Comparison of ENCODE assay signal across 8 cellular contexts in genomic region chr5:173616577-173617118, GRCh38. TPM values are rescaled to one million over a fixed set of nuclear protein-coding genes. Genes with fewer than 3 reads are reported as not detected.
A peak's percentile ranks its signal among the peaks of the same experiment; 100 is the strongest.
DNase-seq lines count a peak whose midpoint lies in the region; ATAC-seq and TF ChIP-seq lines count a peak whose summit lies in the region.

Gene BOD1, minus strand, starts transcription at chr5:173616650. Its CDS starts 214 bp downstream, at chr5:173616436.

- peaks cover 32% of the 10 kb centered on the region for H3K36me3 Mint-ChIP-seq in dendritic cell treated with granulocyte-macrophage colony-stimulating factor and Interleukin-4, amounts not matched to agents 40 ng/mL and 50 ng/mL, for 4 days (ENCODE audit: low read depth)

- H3K27ac Mint-ChIP-seq in dendritic cell treated with granulocyte-macrophage colony-stimulating factor and Interleukin-4, amounts not matched to agents 40 ng/mL and 50 ng/mL, for 4 days = peak within 1 kb of the TSS; percentile 92

- H3K4me1 Mint-ChIP-seq in dendritic cell treated with granulocyte-macrophage colony-stimulating factor and Interleukin-4, amounts not matched to agents 40 ng/mL and 50 ng/mL, for 4 days (ENCODE audit: low read depth) = peaks cover 30% of the 10 kb centered on the region

- peak within 1 kb of the TSS; percentile 96 for H3K27ac ChIP-seq in C4-2B

- no peaks in the 10 kb centered on the region for H3K9me3 Mint-ChIP-seq in dendritic cell treated with granulocyte-macrophage colony-stimulating factor and Interleukin-4, amounts not matched to agents 40 ng/mL and 50 ng/mL, for 4 days

- intact Hi-C loops in dendritic cell treated with granulocyte-macrophage colony-stimulating factor and Interleukin-4, amounts not matched to agents 40 ng/mL and 50 ng/mL, for 4 days (cut with micrococcal nuclease) = loop anchor here (1.0 to 5.0 kb wide), 3 partner anchors 166 to 311 kb away; partner anchors contain the start of gene CPEB4

- DNase-seq in NCI-H774 (lab: John Stamatoyannopoulos, UW) (peak; percentile 96), left lobe of liver (ENCODE audit: low spot score) (peak; percentile 97)
- peak; percentile 92 to 94 for DNase-seq in activated CD4-positive, alpha-beta T cell treated with anti-CD3 and anti-CD28 coated beads, Interleukin-2, amount 50 U/mL, for 4 hours
- DNase-seq in stimulated activated CD4-positive, alpha-beta T cell treated with anti-CD3 and anti-CD28 coated beads, Interleukin-2, amount 100 ng/mL, for 24 hours = peak; percentile 91 to 94

- peak within 1 kb of the TSS; percentile 93 for H3K4me3 Mint-ChIP-seq in dendritic cell treated with granulocyte-macrophage colony-stimulating factor and Interleukin-4, amounts not matched to agents 40 ng/mL and 50 ng/mL, for 4 days

- H3K27me3 Mint-ChIP-seq in dendritic cell treated with granulocyte-macrophage colony-stimulating factor and Interleukin-4, amounts not matched to agents 40 ng/mL and 50 ng/mL, for 4 days = no peaks in the 10 kb centered on the region

- ATAC-seq in GM19438 (IDR thresholded peaks at IDR 0.05; ENCODE audit: low read depth, unreplicated experiment) = peak; percentile 92
- peak; percentile 93 for ATAC-seq in HG03571 (IDR thresholded peaks at IDR 0.05; ENCODE audit: unreplicated experiment)
- peak; percentile 94 for ATAC-seq in left lobe of liver

- TF ChIP-seq CTCF in C4-2B (conservative IDR thresholded peaks at IDR 0.05) = no peak

RNA-seq across cellular contexts. Expression of gene BOD1, which starts in this region (rescaled TPM):
- 12.1 TPM for total RNA-seq in left lobe of liver

Comparison
In these comparisons a context has a peak if more than half of its experiments do, and no peak if none do; other contexts are left out.
1. Peak in every context shown above with its lines: DNase-seq, ATAC-seq and H3K27ac ChIP-seq.